9 cellular contexts compared by ENCODE assay signal in the genomic region with DNA sequence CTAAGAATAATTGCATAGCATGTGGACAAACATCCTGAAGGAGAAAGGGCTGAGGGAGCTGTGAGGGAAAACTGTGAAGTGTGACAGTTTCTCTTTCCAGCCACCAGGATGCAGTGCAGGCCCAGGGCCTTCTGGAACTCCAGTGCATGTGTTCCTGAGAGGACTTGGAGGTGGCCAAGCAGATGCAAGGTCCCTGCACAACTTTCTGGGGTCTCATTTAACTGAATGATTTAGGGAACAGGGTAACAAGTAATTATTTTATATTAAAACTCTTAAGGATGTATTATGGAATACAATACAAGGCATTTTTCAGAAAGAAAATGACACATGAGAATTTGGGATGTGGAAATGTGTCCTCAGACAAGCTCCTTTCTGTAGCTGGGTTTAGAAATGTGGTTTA.
DNase-seq lines count a peak whose midpoint lies in the region; ATAC-seq, FAIRE-seq and TF ChIP-seq lines count a peak whose summit lies in the region.
"Had no signal": no experiment of that assay in that cellular context is flagged by ENCODE, and none has a peak within 500 bp of the region (broad histone marks: within the 10 kb centered on the region; RNA-seq: fewer than 3 reads in every experiment).

No MANE protein-coding gene starts in this region.

- peak; percentile 59 for FAIRE-seq in GM18507 (lab: Jason Lieb, UNC)
- FAIRE-seq in pancreas (lab: Jason Lieb, UNC), result peak; percentile 23

- H3K4me1 ChIP-seq in foreskin keratinocyte (no peaks in the 10 kb centered on the region), pancreas (no peaks in the 10 kb centered on the region)

- H3K36me3 ChIP-seq in pancreas, result no peaks in the 10 kb centered on the region
- H3K36me3 ChIP-seq: neutrophil had no signal

- H3K4me3 ChIP-seq in pancreas, result no peak overlapping the region

- H3K4me3 Mint-ChIP-seq in activated T-cell treated with anti-CD3 and anti-CD28 coated beads, Interleukin-2, amount 50 U/mL, for 72 hours, result no peak overlapping the region

- H3K27me3 ChIP-seq in foreskin keratinocyte, result no peaks in the 10 kb centered on the region
- H3K27me3 ChIP-seq in pancreas, result no peaks in the 10 kb centered on the region
- H3K27me3 ChIP-seq: neutrophil had no signal

- no peaks in the 10 kb centered on the region for H3K4me1 Mint-ChIP-seq in activated T-cell treated with anti-CD3 and anti-CD28 coated beads, Interleukin-2, amount 50 U/mL, for 72 hours (ENCODE audit: low read depth)

- H3K9me3 ChIP-seq in pancreas, result no peaks in the 10 kb centered on the region
- H3K9me3 ChIP-seq: neutrophil had no signal

- peak; percentile 89 for DNase-seq in AG20443 (ENCODE audit: low spot score)
- peak; percentile 22 for DNase-seq in GM18507 (ENCODE audit: extremely low spot score, insufficient read length, low read depth)
- peak; percentile 85 for DNase-seq in NCI-H82 (lab: John Stamatoyannopoulos, UW)
- peak; percentile 18 to 25 for DNase-seq in activated T-cell treated with anti-CD3 and anti-CD28 coated beads, Interleukin-2, amount 50 U/mL, for 72 hours
- peak; percentile 14 to 42 for DNase-seq in foreskin keratinocyte
- DNase-seq in pancreas, result peak; percentile 48 to 77 (median 59)

- no peaks in the 10 kb centered on the region for H3K36me3 Mint-ChIP-seq in activated T-cell treated with anti-CD3 and anti-CD28 coated beads, Interleukin-2, amount 50 U/mL, for 72 hours (ENCODE audit: insufficient read depth in 2 of 2)

- no peaks in the 10 kb centered on the region for H3K9me3 Mint-ChIP-seq in activated T-cell treated with anti-CD3 and anti-CD28 coated beads, Interleukin-2, amount 50 U/mL, for 72 hours

- H3K27ac ChIP-seq in foreskin keratinocyte (no peak overlapping the region), pancreas (no peak overlapping the region)
- H3K27ac ChIP-seq: neutrophil had no signal

- peak; percentile 48 for ATAC-seq in HG03469 (IDR thresholded peaks at IDR 0.05; ENCODE audit: unreplicated experiment)
- ATAC-seq in activated T-cell treated with anti-CD3 and anti-CD28 coated beads, Interleukin-2, amount 50 U/mL, for 72 hours (replicated peaks in 1 of 2), result peak; percentile 52 to 55
- ATAC-seq in foreskin keratinocyte, result peak; percentile 91
- peak; percentile 94 to 100 (median 99) for ATAC-seq in pancreas
- no peak for ATAC-seq in HG03135 (IDR thresholded peaks at IDR 0.05; ENCODE audit: unreplicated experiment)

- TF ChIP-seq CTCF in foreskin keratinocyte (conservative IDR thresholded peaks at IDR 0.05) (peak; percentile 84), pancreas (IDR thresholded peaks at IDR 0.05) (peak; percentile 64 to 88 (median 73))

- peaks cover 8% of the 10 kb centered on the region for H3K27me3 Mint-ChIP-seq in activated T-cell treated with anti-CD3 and anti-CD28 coated beads, Interleukin-2, amount 50 U/mL, for 72 hours (ENCODE audit: low read depth)

- intact Hi-C loops in pancreas (cut with DNase I), result loop anchor here in 1 of 3 donors (5.0 kb wide), 1 partner anchor 148 kb away; a partner anchor contains a TSS

- no peak overlapping the region for H3K27ac Mint-ChIP-seq in activated T-cell treated with anti-CD3 and anti-CD28 coated beads, Interleukin-2, amount 50 U/mL, for 72 hours

Comparison
In these comparisons a context has a peak if more than half of its experiments do, and no peak if none do; other contexts are left out.
1. DNase-seq: peak in every context shown above with its lines; median percentile 89 in AG20443; 85 in NCI-H82; 59 in pancreas; 28 in foreskin keratinocyte; 22 in GM18507; 22 in activated T-cell treated with anti-CD3 and anti-CD28 coated beads, Interleukin-2, amount 50 U/mL, for 72 hours.